ENCODE assay signal across 10 cellular contexts in genomic region chr6:24535210-24535609, GRCh38.
"Had no signal": no experiment of that assay in that cellular context is flagged by ENCODE, and none has a peak within 500 bp of the region (broad histone marks: within the 10 kb centered on the region; RNA-seq: fewer than 3 reads in every experiment).

No MANE protein-coding gene starts in this region.

- H2AFZ ChIP-seq: GM23248 had no signal

- H3K27ac ChIP-seq: GM23248, KMS-11 had no signal

- H3K9me3 ChIP-seq: HAP-1 had no signal

- H3K4me2 ChIP-seq: KMS-11 had no signal

- H3K27ac Mint-ChIP-seq: HFFc6 had no signal

- H3K9me3 Mint-ChIP-seq: HFFc6 had no signal

- FAIRE-seq: HTR-8/SVneo had no signal

- H3K4me3 ChIP-seq: GM23248, HAP-1 had no signal

- DNase-seq: GM23248, GOT3, H7, HFFc6, Karpas-422, KBM-7 had no signal

- H3K4me3 Mint-ChIP-seq: HFFc6 had no signal

- ATAC-seq: HCT116 had no signal

- H3K36me3 ChIP-seq: HAP-1 had no signal

- H3K9ac ChIP-seq: GM23248, KMS-11 had no signal
